ENCODE assay signal across 12 cellular contexts in the genomic region with DNA sequence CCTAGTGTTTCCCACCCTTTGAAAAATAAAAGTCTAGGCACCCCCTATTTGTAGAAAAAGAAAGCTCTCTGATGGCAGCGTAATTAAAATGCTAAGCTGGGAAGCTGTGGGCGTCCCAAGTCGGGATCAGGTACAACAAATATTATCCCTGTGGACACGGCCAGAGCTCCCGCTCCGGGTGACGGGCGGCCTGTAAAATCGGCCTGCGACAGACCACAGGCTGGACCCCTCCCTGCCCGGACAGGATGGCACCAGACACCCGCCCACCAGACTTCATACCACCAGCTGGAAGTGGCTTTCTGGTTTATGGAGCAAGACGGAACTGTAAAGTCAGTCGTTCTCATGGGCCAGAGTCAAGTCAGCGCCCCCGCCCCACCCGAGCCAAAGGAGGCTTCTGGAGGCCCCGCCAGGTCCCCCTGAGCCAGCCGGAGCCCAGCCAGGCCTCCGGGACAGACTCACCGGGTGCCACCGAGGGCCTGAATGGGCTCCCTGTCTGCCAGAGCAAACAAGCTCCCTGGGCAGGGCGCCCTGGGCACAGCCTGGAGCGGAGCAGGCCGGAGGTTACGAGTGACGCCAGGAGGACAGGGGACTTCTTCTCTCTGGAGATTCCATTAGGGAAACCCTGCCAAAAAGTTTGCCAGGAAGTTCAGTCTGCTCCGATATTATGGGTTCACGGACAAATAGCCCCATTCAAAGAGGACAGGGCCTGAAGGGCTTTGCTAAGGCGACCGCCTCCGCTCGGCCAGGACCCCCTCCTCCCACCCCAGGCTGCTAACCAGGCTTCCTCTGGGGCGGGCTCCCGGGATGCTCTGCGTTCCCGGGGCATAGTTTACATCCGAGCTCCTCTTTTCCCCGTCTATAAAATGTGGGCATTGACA.
A peak's percentile ranks its signal among the peaks of the same experiment; 100 is the strongest.
DNase-seq lines count a peak whose midpoint lies in the region; ATAC-seq and TF ChIP-seq lines count a peak whose summit lies in the region.
"Had no signal": no experiment of that assay in that cellular context is flagged by ENCODE, and none has a peak within 500 bp of the region (broad histone marks: within the 10 kb centered on the region; RNA-seq: fewer than 3 reads in every experiment).

No MANE protein-coding gene starts in this region.

- peak in 3 of 4 donors; percentile 42 to 76 (median 69) for ATAC-seq in psoas muscle
- no peak for ATAC-seq in GM21515 (IDR thresholded peaks at IDR 0.05; ENCODE audit: unreplicated experiment)
- no peak for ATAC-seq in GM21737 (IDR thresholded peaks at IDR 0.05; ENCODE audit: unreplicated experiment)
- no peak for ATAC-seq in T-cell (replicated peaks in 1 of 4)
- ATAC-seq: HCT116 had no signal

- WGBS in psoas muscle, 3 donors, result 37 to 46% (median 39%) methylated on average over 39 of the region's 39 CpGs

- H3K27me3 ChIP-seq in A673 (replicated peaks; ENCODE audit: insufficient read depth, low read depth, low read length, poor library complexity), result no peaks in the 10 kb centered on the region
- H3K27me3 ChIP-seq in psoas muscle (ENCODE audit: insufficient read depth in 3 of 3, low read length in 2 of 3), result no peaks in the 10 kb centered on the region

- POLR2A ChIA-PET in A673 (lab: Charles Lee; ENCODE audit: low non-redundant PET), result interaction anchor here (0.6 kb wide), 1 partner anchor 72 kb away, joined by 5 read pairs; no protein-coding TSS in a partner anchor
- POLR2A ChIA-PET in T-cell (lab: Charles Lee), result interaction anchor here (0.6 to 0.7 kb wide), 2 partner anchors 112 to 554 kb away, joined by 3 to 5 read pairs; no protein-coding TSS in a partner anchor

- DNase-seq in A673 (ENCODE audit: low spot score), result no peak
- peak; percentile 21 to 94 (median 79) for DNase-seq in caudate nucleus (lab: John Stamatoyannopoulos, UW)
- peak; percentile 92 for DNase-seq in left kidney (ENCODE audit: low read depth, low spot score)
- DNase-seq in psoas muscle, result peak; percentile 27 to 64
- DNase-seq in H4 (ENCODE audit: low spot score), result no peak
- no peak for DNase-seq in T-cell
- DNase-seq: cerebellar nuclear complex, MV-4-11 had no signal

- H3K27me3 Mint-ChIP-seq in T-cell, result peaks cover 0 to 4% of the 10 kb centered on the region in 2 donors

- H3K4me1 ChIP-seq in A673 (ENCODE audit: insufficient read depth, low read length, poor library complexity, severe bottlenecking) (peaks cover 15% of the 10 kb centered on the region), psoas muscle (no peaks in the 10 kb centered on the region)

- CTCF ChIA-PET in A673 (lab: Charles Lee) (no interaction called here), T-cell (lab: Charles Lee) (interaction anchor here in 1 of 2 donors (0.6 to 0.8 kb wide), 2 partner anchors 11 to 21 kb away, joined by 3 to 7 read pairs; no protein-coding TSS in a partner anchor)

- H3K9me3 Mint-ChIP-seq in T-cell, result no peaks in the 10 kb centered on the region
- H3K9me3 Mint-ChIP-seq: natural killer cell treated with Interleukin-12 subunit alpha and Interleukin-12 subunit beta and Interleukin-15 and Interleukin-18, amount 100 ng/mL, for 72 hours had no signal

- no TSS peak for BruUV-seq in A673 (replicated peaks; lab: Mats Ljungman, UMichigan)

- H3K4me3 ChIP-seq in A673 (ENCODE audit: low read depth, low read length, poor library complexity, severe bottlenecking), result no peak overlapping the region
- peak overlapping the region; percentile 42 for H3K4me3 ChIP-seq in psoas muscle

- H3K4me3 Mint-ChIP-seq in T-cell, result no peak overlapping the region
- H3K4me3 Mint-ChIP-seq: natural killer cell treated with Interleukin-12 subunit alpha and Interleukin-12 subunit beta and Interleukin-15 and Interleukin-18, amount 100 ng/mL, for 72 hours had no signal

- H3K9me3 ChIP-seq in A673 (ENCODE audit: low read depth, low read length, poor library complexity, severe bottlenecking), result no peaks in the 10 kb centered on the region
- no peaks in the 10 kb centered on the region for H3K9me3 ChIP-seq in psoas muscle

- H3K27ac ChIP-seq in A673 (ENCODE audit: low read depth, low read length, poor library complexity, severe bottlenecking), result peak overlapping the region; percentile 55
- H3K27ac ChIP-seq in caudate nucleus (ENCODE audit: low read depth, low read length), result peak overlapping the region; percentile 85
- peak overlapping the region; percentile 46 for H3K27ac ChIP-seq in psoas muscle

- no peak overlapping the region for H3K27ac Mint-ChIP-seq in T-cell

- H3K36me3 ChIP-seq in A673 (ENCODE audit: insufficient read depth, low read length, poor library complexity, severe bottlenecking), result no peaks in the 10 kb centered on the region
- no peaks in the 10 kb centered on the region for H3K36me3 ChIP-seq in psoas muscle (ENCODE audit: insufficient read depth in 1 of 2, low read depth in 1 of 2)

- TF ChIP-seq CTCF in A673 (conservative IDR thresholded peaks at IDR 0.05; ENCODE audit: low read depth, low read length) (no peak), psoas muscle (IDR thresholded peaks at IDR 0.05) (no peak)

- H3K36me3 Mint-ChIP-seq in T-cell, result no peaks in the 10 kb centered on the region
- H3K36me3 Mint-ChIP-seq: natural killer cell treated with Interleukin-12 subunit alpha and Interleukin-12 subunit beta and Interleukin-15 and Interleukin-18, amount 100 ng/mL, for 72 hours had no signal

- H3K4me1 Mint-ChIP-seq in T-cell, result peaks cover 0 to 7% (median 6%) of the 10 kb centered on the region in 3 donors

- intact Hi-C loops in A673 (cut with micrococcal nuclease; ENCODE audit: unreplicated experiment) (no loop called here), psoas muscle (cut with DNase I) (no loop called here)

Comparison
In these comparisons a context has a peak if more than half of its experiments do, and no peak if none do; other contexts are left out.
1. DNase-seq: peak in caudate nucleus (61 of 61), left kidney (single experiment) and psoas muscle (2 of 2); none in A673 (single experiment), H4 (single experiment) and T-cell (0 of 34).
2. ATAC-seq: peak in psoas muscle (3 of 4); none in GM21515 (single experiment), GM21737 (single experiment) and T-cell (0 of 4).
3. Peak in every context shown above with its lines, with median percentiles within 50 percentile points of each other: H3K27ac ChIP-seq.